Comparison of ENCODE assay signal across 17 cellular contexts in genomic region chr11:103294516-103294915, GRCh38.
"Had no signal": no experiment of that assay in that cellular context is flagged by ENCODE, and none has a peak within 500 bp of the region (broad histone marks: within the 10 kb centered on the region; RNA-seq: fewer than 3 reads in every experiment).

No MANE protein-coding gene starts in this region.

- H3K4me3 ChIP-seq: adrenal gland, ascending aorta, coronary artery, left ventricle myocardium inferior, spleen, testis, vagina had no signal

- H3K36me3 ChIP-seq: adrenal gland had no signal

- H3K9me3 ChIP-seq: testis had no signal

- H3K27me3 ChIP-seq: adrenal gland, ascending aorta, spleen, testis, vagina had no signal

- ATAC-seq: activated CD8-positive, alpha-beta T cell treated with anti-CD3 and anti-CD28 coated beads, Interleukin-2, amount 10 ng/mL, durations not matched to agents 7 days and 5 days; natural killer cell treated with Interleukin-12 subunit alpha and Interleukin-12 subunit beta and Interleukin-15 and Interleukin-18, amount 100 ng/mL, for 72 hours had no signal

- H3K4me1 ChIP-seq: adrenal gland, ascending aorta, left ventricle myocardium inferior, spleen, testis, vagina had no signal

- DNase-seq: activated CD4-positive, alpha-beta T cell treated with anti-CD3 and anti-CD28 coated beads for 1 hour; activated CD4-positive, alpha-beta T cell treated with anti-CD3 and anti-CD28 coated beads, Interleukin-2, amount 50 U/mL, for 1 hour; activated CD8-positive, alpha-beta T cell treated with anti-CD3 and anti-CD28 coated beads, Interleukin-2, amount 10 ng/mL, durations not matched to agents 7 days and 5 days; activated T-cell treated with anti-CD3 and anti-CD28 coated beads, Interleukin-2, amount 50 U/mL, for 1 hour; adrenal gland; kidney glomerular epithelial cell; left ventricle myocardium inferior; midbrain; spleen; stimulated activated CD4-positive, alpha-beta T cell treated with anti-CD3 and anti-CD28 coated beads, Interleukin-4, amount 100 ng/mL, for 1 hour; stimulated activated naive CD4-positive, alpha-beta T cell; T-helper 2 cell; testis had no signal

- H3K27ac ChIP-seq: adrenal gland, ascending aorta, coronary artery, left ventricle myocardium inferior, spleen, testis, vagina had no signal
